ENCODE assay signal across 17 cellular contexts in genomic region chr11:32838505-32839274, GRCh38. TPM values are rescaled to one million over a fixed set of nuclear protein-coding genes. Genes with fewer than 3 reads are reported as not detected.
A peak's percentile ranks its signal among the peaks of the same experiment; 100 is the strongest.
DNase-seq lines count a peak whose midpoint lies in the region; ATAC-seq, FAIRE-seq and TF ChIP-seq lines count a peak whose summit lies in the region.
"Had no signal": no experiment of that assay in that cellular context is flagged by ENCODE, and none has a peak within 500 bp of the region (broad histone marks: within the 10 kb centered on the region; RNA-seq: fewer than 3 reads in every experiment).

No MANE protein-coding gene starts in this region.

- CTCF ChIA-PET in K562 (lab: Yijun Ruan, JAX; ENCODE audit: low intra/inter-chr PET ratio) = no interaction called here
- CTCF ChIA-PET in CD8-positive, alpha-beta T cell (lab: Charles Lee) = no interaction called here

- H3K4me3 Mint-ChIP-seq in CD8-positive, alpha-beta T cell = no peak overlapping the region

- no peaks in the 10 kb centered on the region for H3K79me2 ChIP-seq in K562 (ENCODE audit: control insufficient read depth, insufficient read depth, low read length)

- no peak for FAIRE-seq in K562 (lab: Jason Lieb, UNC)
- FAIRE-seq: astrocyte had no signal

- H3K27ac ChIP-seq in K562 (ENCODE audit: extremely low read depth, low read depth, low read length) (no peak overlapping the region), right lobe of liver (no peak overlapping the region), right cardiac atrium (ENCODE audit: low read length) (no peak overlapping the region)
- H3K27ac ChIP-seq in CD8-positive, alpha-beta T cell (ENCODE audit: low read depth, low read length) = no peak overlapping the region
- H3K27ac ChIP-seq: heart left ventricle, neutrophil, VCaP had no signal

- H3K9ac ChIP-seq in K562 (ENCODE audit: insufficient read depth in 1 of 2, low read depth in 2 of 2, low read length in 2 of 2) = no peak overlapping the region

- DNase-seq in DMS53 (lab: John Stamatoyannopoulos, UW) = peak; percentile 7
- DNase-seq in DMS53 treated with DMSO at 0.1 percent for 48 hours (lab: John Stamatoyannopoulos, UW; ENCODE audit: unreplicated experiment) = no peak
- DNase-seq in M059J (ENCODE audit: low read depth) = peak; percentile 64
- no peak for DNase-seq in K562 (ENCODE audit: extremely low read depth in 1 of 4, low spot score in 3 of 4)
- DNase-seq in right lobe of liver = no peak
- DNase-seq in right cardiac atrium = no peak
- no peak for DNase-seq in CD8-positive, alpha-beta T cell
- DNase-seq in GM10266 (ENCODE audit: extremely low spot score) = no peak
- DNase-seq: activated T-cell treated with anti-CD3 and anti-CD28 coated beads for 4 hours, heart left ventricle, KG1 had no signal

- TF ChIP-seq RAD21 in K562 (CRISPR knock-in tag; conservative IDR thresholded peaks at IDR 0.05 in 1 of 2, IDR thresholded peaks at IDR 0.05 in 1 of 2) = no peak

- H3K4me1 ChIP-seq in K562 (replicated peaks in 1 of 2; ENCODE audit: control insufficient read depth in 2 of 2, insufficient read depth in 2 of 2, low read length in 2 of 2) (no peaks in the 10 kb centered on the region), right lobe of liver (peaks cover 0 to 13% (median 0%) of the 10 kb centered on the region in 4 donors), right cardiac atrium (ENCODE audit: control insufficient read depth, insufficient read depth, low read length) (no peaks in the 10 kb centered on the region)
- no peaks in the 10 kb centered on the region for H3K4me1 ChIP-seq in CD8-positive, alpha-beta T cell (ENCODE audit: insufficient read depth, low read length)
- H3K4me1 ChIP-seq: heart left ventricle had no signal

- no peak overlapping the region for H3K4me2 ChIP-seq in K562 (ENCODE audit: insufficient read depth, low read length)

- POLR2A ChIA-PET in K562 (lab: Yijun Ruan, JAX) = no interaction called here
- POLR2A ChIA-PET in CD8-positive, alpha-beta T cell (lab: Charles Lee) = no interaction called here

- intact Hi-C loops in K562 (cut with micrococcal nuclease) = no loop called here
- intact Hi-C loops in right lobe of liver (cut with DNase I) = loop anchor here in 1 of 2 donors (10.0 kb wide), 1 partner anchor 46 kb away; no protein-coding TSS in a partner anchor
- intact Hi-C loops in right cardiac atrium (cut with DNase I) = no loop called here
- intact Hi-C loops in CD8-positive, alpha-beta T cell (cut with DNase I, micrococcal nuclease) = no loop called here

- H3K4me1 Mint-ChIP-seq in CD8-positive, alpha-beta T cell (ENCODE audit: low read depth) = no peaks in the 10 kb centered on the region

- TF ChIP-seq EP300 in K562 (IDR thresholded peaks at IDR 0.05; ENCODE audit: low read length) = no peak

- 13% methylated on average over 2 of the region's 2 CpGs for WGBS in K562 (ENCODE audit: insufficient coverage, low coverage, missing lambda C conversion rate)
- 45% methylated on average over 2 of the region's 2 CpGs for WGBS in right lobe of liver (ENCODE audit: insufficient coverage, low coverage, low lambda C conversion rate, missing lambda C conversion rate)
- WGBS in right cardiac atrium = 87% methylated on average over 2 of the region's 2 CpGs

- no peaks in the 10 kb centered on the region for H3K27me3 Mint-ChIP-seq in CD8-positive, alpha-beta T cell (ENCODE audit: low read depth)

- no peak overlapping the region for H3K27ac Mint-ChIP-seq in CD8-positive, alpha-beta T cell

- no peaks in the 10 kb centered on the region for H3K9me1 ChIP-seq in K562 (ENCODE audit: control insufficient read depth, insufficient read depth, low read length)

- no TSS peak for BruUV-seq in K562 (replicated peaks; lab: Mats Ljungman, UMichigan)

- H3K27me3 ChIP-seq in K562 (ENCODE audit: control insufficient read depth in 2 of 2, insufficient read depth in 2 of 2, low read length in 2 of 2) (peaks cover 0 to 6% of the 10 kb centered on the region in 2 experiments; a peak in 2 of 5 replicates), right lobe of liver (no peaks in the 10 kb centered on the region), right cardiac atrium (ENCODE audit: control insufficient read depth, insufficient read depth) (no peaks in the 10 kb centered on the region)
- H3K27me3 ChIP-seq in CD8-positive, alpha-beta T cell (ENCODE audit: insufficient read depth, low read length) = no peaks in the 10 kb centered on the region
- H3K27me3 ChIP-seq: neutrophil had no signal

- no peaks in the 10 kb centered on the region for H4K20me1 ChIP-seq in K562 (replicated peaks; ENCODE audit: control insufficient read depth, insufficient read depth, low read length)

- H3K36me3 ChIP-seq in K562 (ENCODE audit: control insufficient read depth, insufficient read depth, low read length) (no peaks in the 10 kb centered on the region), right lobe of liver (peaks cover 0 to 3% (median 0%) of the 10 kb centered on the region in 4 donors)
- no peaks in the 10 kb centered on the region for H3K36me3 ChIP-seq in CD8-positive, alpha-beta T cell (ENCODE audit: insufficient read depth, low read length)
- H3K36me3 ChIP-seq: heart left ventricle had no signal

- in situ Hi-C loops in K562 (cut with MboI) = no loop called here

- no peaks in the 10 kb centered on the region for H3K36me3 Mint-ChIP-seq in CD8-positive, alpha-beta T cell

- no peaks in the 10 kb centered on the region for H3K9me3 Mint-ChIP-seq in CD8-positive, alpha-beta T cell

- ATAC-seq in K562 (no peak), right lobe of liver (peak in 3 of 4 donors; percentile 52 to 69 (median 68)), right cardiac atrium (no peak)
- no peak for ATAC-seq in CD8-positive, alpha-beta T cell
- ATAC-seq: heart left ventricle had no signal

- H3K4me3 ChIP-seq in K562 (no peak overlapping the region), right lobe of liver (no peak overlapping the region), right cardiac atrium (ENCODE audit: low read length) (no peak overlapping the region)
- no peak overlapping the region for H3K4me3 ChIP-seq in CD8-positive, alpha-beta T cell (ENCODE audit: low read depth, low read length)
- H3K4me3 ChIP-seq: heart left ventricle had no signal

- no peak for TF ChIP-seq POLR2A in K562 (conservative IDR thresholded peaks at IDR 0.05)
- TF ChIP-seq POLR2A in right lobe of liver (IDR thresholded peaks at IDR 0.05) = no peak

- TF ChIP-seq CTCF in K562 (IDR thresholded peaks at IDR 0.05 in 2 of 3, conservative IDR thresholded peaks at IDR 0.05 in 1 of 3; ENCODE audit: insufficient read depth in 2 of 3, low read depth in 1 of 3, low read length in 3 of 3) (no peak), right lobe of liver (IDR thresholded peaks at IDR 0.05) (no peak), GM10266 (IDR thresholded peaks at IDR 0.05; ENCODE audit: control insufficient read depth, insufficient read depth, low read depth, missing control alignments) (no peak)
- TF ChIP-seq CTCF in CD8-positive, alpha-beta T cell (IDR thresholded peaks at IDR 0.05) = no peak

- no peak overlapping the region for H2AFZ ChIP-seq in K562 (ENCODE audit: low read depth, low read length)

- H3K9me3 ChIP-seq in K562 (replicated peaks; ENCODE audit: control insufficient read depth, insufficient read depth, low read depth, low read length) (no peaks in the 10 kb centered on the region), right lobe of liver (no peaks in the 10 kb centered on the region), right cardiac atrium (ENCODE audit: control insufficient read depth, low read length) (no peaks in the 10 kb centered on the region)
- no peaks in the 10 kb centered on the region for H3K9me3 ChIP-seq in CD8-positive, alpha-beta T cell (ENCODE audit: low read length)
- H3K9me3 ChIP-seq: Caco-2, heart left ventricle, neutrophil had no signal

RNA-seq across cellular contexts. Expression of gene PRRG4, which starts 9.0 kb away (rescaled TPM):
- 4.4 and 4.7 TPM in 2 replicates for total RNA-seq in M059J (2014; rRNA removed; shearing (Covaris generic))
- not detected in 2 replicates for total RNA-seq in K562 (2011; cell fraction: chromatin; rRNA removed; ENCODE audit: low replicate concordance)
- not detected in 2 replicates for total RNA-seq in K562 (2011; cell fraction: nucleolus; rRNA removed)
- total RNA-seq in K562 (2011; cell fraction: nucleoplasm; rRNA removed) = not detected in 2 replicates
- total RNA-seq in K562 (2014; rRNA removed) = not detected in 2 replicates
- total RNA-seq in K562 (2014; rRNA removed; fragmentation: Illumina TruSeq; extraction: Trizol) = not detected in 2 replicates
- not detected in 2 replicates for total RNA-seq in K562 (2015; rRNA removed; fragmentation: Illumina TruSeq; extraction: Trizol)
- not detected in 2 replicates for total RNA-seq in K562 (2021)
- not detected in 2 replicates for polyA plus RNA-seq in K562 (2011; rRNA removed)
- not detected in 2 replicates for polyA plus RNA-seq in K562 (2011; cell fraction: cytosol; rRNA removed)
- not detected in 2 replicates for polyA plus RNA-seq in K562 (2011; cell fraction: nucleus; rRNA removed)
- not detected in 2 replicates for polyA plus RNA-seq in K562 (2012)
- not detected in 2 replicates for polyA plus RNA-seq in K562 (2014; fragmentation: Illumina TruSeq; extraction: Trizol)
- not detected for polyA plus RNA-seq in K562 (2014; fragmentation: Nextera tagmentation; extraction: Ambion mirVana)
- not detected in 2 replicates for polyA plus RNA-seq in K562 (2014; rRNA removed)
- polyA minus RNA-seq in K562 (2011; rRNA and poly(A)+ RNA removed) = not detected in 2 replicates
- polyA minus RNA-seq in K562 (2011; cell fraction: cytosol; rRNA and poly(A)+ RNA removed) = 0.27 TPM in 1 of 2 replicates, not detected in the other
- polyA minus RNA-seq in K562 (2011; cell fraction: nucleus; rRNA and poly(A)+ RNA removed) = not detected in 2 replicates
- total RNA-seq in right lobe of liver = 10 to 100 TPM in 3 of 6 experiments, 1 to 10 TPM in 3; 4.7 to 13.6 (median 9.5) TPM
- 1 to 10 TPM; 1.4 to 2.2 (median 1.9) TPM for total RNA-seq in right cardiac atrium
- polyA plus RNA-seq in right cardiac atrium = 1.9 TPM
- under 1 TPM in 1 of 2 experiments, not detected in 1; 0.05 TPM for total RNA-seq in CD8-positive, alpha-beta T cell

RNA-seq across cellular contexts. Expression of gene CCDC73, which starts 44.2 kb away (rescaled TPM):
- not detected in 2 replicates for total RNA-seq in M059J (2014; rRNA removed; shearing (Covaris generic))
- total RNA-seq in K562 (2011; cell fraction: chromatin; rRNA removed; ENCODE audit: low replicate concordance) = not detected in 2 replicates
- not detected in 2 replicates for total RNA-seq in K562 (2011; cell fraction: nucleolus; rRNA removed)
- total RNA-seq in K562 (2011; cell fraction: nucleoplasm; rRNA removed) = not detected in 2 replicates
- total RNA-seq in K562 (2014; rRNA removed) = not detected in 2 replicates
- not detected in 2 replicates for total RNA-seq in K562 (2014; rRNA removed; fragmentation: Illumina TruSeq; extraction: Trizol)
- total RNA-seq in K562 (2015; rRNA removed; fragmentation: Illumina TruSeq; extraction: Trizol) = not detected in 2 replicates
- total RNA-seq in K562 (2021) = not detected in 2 replicates
- polyA plus RNA-seq in K562 (2011; rRNA removed) = not detected in 2 replicates
- not detected in 2 replicates for polyA plus RNA-seq in K562 (2011; cell fraction: cytosol; rRNA removed)
- polyA plus RNA-seq in K562 (2011; cell fraction: nucleus; rRNA removed) = not detected in 2 replicates
- 0.06 and 0.16 TPM in 2 replicates for polyA plus RNA-seq in K562 (2012)
- not detected in 2 replicates for polyA plus RNA-seq in K562 (2014; fragmentation: Illumina TruSeq; extraction: Trizol)
- polyA plus RNA-seq in K562 (2014; fragmentation: Nextera tagmentation; extraction: Ambion mirVana) = under 1 TPM; 0.20 to 0.21 TPM
- polyA plus RNA-seq in K562 (2014; rRNA removed) = not detected in 2 replicates
- not detected in 2 replicates for polyA minus RNA-seq in K562 (2011; rRNA and poly(A)+ RNA removed)
- not detected in 2 replicates for polyA minus RNA-seq in K562 (2011; cell fraction: cytosol; rRNA and poly(A)+ RNA removed)
- polyA minus RNA-seq in K562 (2011; cell fraction: nucleus; rRNA and poly(A)+ RNA removed) = not detected in 2 replicates
- under 1 TPM; 0.18 to 0.44 (median 0.26) TPM for total RNA-seq in right lobe of liver
- not detected for total RNA-seq in right cardiac atrium
- not detected for polyA plus RNA-seq in right cardiac atrium
- not detected for total RNA-seq in CD8-positive, alpha-beta T cell
- total RNA-seq: astrocyte, Caco-2, heart left ventricle, lower leg skin had no signal
- polyA plus RNA-seq: urinary bladder had no signal

RNA-seq across cellular contexts. Expression of gene QSER1, which starts 53.9 kb away (rescaled TPM):
- 17.7 and 30.1 TPM in 2 replicates for total RNA-seq in M059J (2014; rRNA removed; shearing (Covaris generic))
- 32.1 and 121 TPM in 2 replicates for total RNA-seq in K562 (2011; cell fraction: chromatin; rRNA removed; ENCODE audit: low replicate concordance)
- total RNA-seq in K562 (2011; cell fraction: nucleolus; rRNA removed) = 11.8 and 23.8 TPM in 2 replicates
- total RNA-seq in K562 (2011; cell fraction: nucleoplasm; rRNA removed) = 41.5 and 59.2 TPM in 2 replicates
- total RNA-seq in K562 (2014; rRNA removed) = 15.9 and 20.5 TPM in 2 replicates
- 22.3 and 24.1 TPM in 2 replicates for total RNA-seq in K562 (2014; rRNA removed; fragmentation: Illumina TruSeq; extraction: Trizol)
- 25.1 and 27.3 TPM in 2 replicates for total RNA-seq in K562 (2015; rRNA removed; fragmentation: Illumina TruSeq; extraction: Trizol)
- 32.2 and 33.6 TPM in 2 replicates for total RNA-seq in K562 (2021)
- 17.2 and 24.9 TPM in 2 replicates for polyA plus RNA-seq in K562 (2011; rRNA removed)
- 7.6 and 13.8 TPM in 2 replicates for polyA plus RNA-seq in K562 (2011; cell fraction: cytosol; rRNA removed)
- polyA plus RNA-seq in K562 (2011; cell fraction: nucleus; rRNA removed) = 18.5 and 23.8 TPM in 2 replicates
- polyA plus RNA-seq in K562 (2012) = 15.9 and 16.3 TPM in 2 replicates
- 24.6 and 30.0 TPM in 2 replicates for polyA plus RNA-seq in K562 (2014; fragmentation: Illumina TruSeq; extraction: Trizol)
- polyA plus RNA-seq in K562 (2014; fragmentation: Nextera tagmentation; extraction: Ambion mirVana) = 1 to 10 TPM; 5.8 to 7.2 TPM
- polyA plus RNA-seq in K562 (2014; rRNA removed) = 13.2 and 15.1 TPM in 2 replicates
- polyA minus RNA-seq in K562 (2011; rRNA and poly(A)+ RNA removed) = 76.5 and 106 TPM in 2 replicates
- polyA minus RNA-seq in K562 (2011; cell fraction: cytosol; rRNA and poly(A)+ RNA removed) = 36.0 and 41.8 TPM in 2 replicates
- 23.3 and 38.8 TPM in 2 replicates for polyA minus RNA-seq in K562 (2011; cell fraction: nucleus; rRNA and poly(A)+ RNA removed)
- total RNA-seq in right lobe of liver = 10 to 100 TPM in 5 of 6 experiments, 1 to 10 TPM in 1; 7.7 to 12.8 (median 11.0) TPM
- total RNA-seq in right cardiac atrium = 10 to 100 TPM; 17.2 to 21.5 (median 19.4) TPM
- 3.2 TPM for polyA plus RNA-seq in right cardiac atrium
- 1 to 10 TPM; 7.4 to 7.5 TPM for total RNA-seq in CD8-positive, alpha-beta T cell

Comparison
In these comparisons a context has a peak if more than half of its experiments do, and no peak if none do; other contexts are left out.
1. DNase-seq: peak in DMS53 (single experiment) and M059J (single experiment); none in DMS53 treated with DMSO at 0.1 percent for 48 hours (single experiment), K562 (0 of 4), right lobe of liver (0 of 3), right cardiac atrium (0 of 3), CD8-positive, alpha-beta T cell (0 of 7) and GM10266 (single experiment).
2. ATAC-seq: peak in right lobe of liver (3 of 4); none in K562 (single experiment), right cardiac atrium (0 of 2) and CD8-positive, alpha-beta T cell (single experiment).